21 cellular contexts compared by ENCODE assay signal in genomic region chr1:203362561-203363055, GRCh38. TPM values are rescaled to one million over a fixed set of nuclear protein-coding genes. Genes with fewer than 3 reads are reported as not detected.
DNase-seq lines count a peak whose midpoint lies in the region; ATAC-seq and TF ChIP-seq lines count a peak whose summit lies in the region.
"Had no signal": no experiment of that assay in that cellular context is flagged by ENCODE, and none has a peak within 500 bp of the region (broad histone marks: within the 10 kb centered on the region; RNA-seq: fewer than 3 reads in every experiment).

No MANE protein-coding gene starts in this region.

- peaks cover 7% of the 10 kb centered on the region for H3K36me3 Mint-ChIP-seq in glutamatergic neuron (ENCODE audit: unreplicated experiment)
- H3K36me3 Mint-ChIP-seq in effector memory CD8-positive, alpha-beta T cell (ENCODE audit: insufficient read depth): no peaks in the 10 kb centered on the region
- H3K36me3 Mint-ChIP-seq: mesothelial cell of epicardium; natural killer cell treated with Interleukin-12 subunit alpha and Interleukin-12 subunit beta and Interleukin-15 and Interleukin-18, amount 100 ng/mL, for 72 hours had no signal

- peaks cover 14% of the 10 kb centered on the region for H3K27me3 Mint-ChIP-seq in glutamatergic neuron (ENCODE audit: unreplicated experiment)
- peaks cover 57 to 79% of the 10 kb centered on the region in 2 donors for H3K27me3 Mint-ChIP-seq in effector memory CD8-positive, alpha-beta T cell

- H3K27ac Mint-ChIP-seq in glutamatergic neuron (ENCODE audit: unreplicated experiment): peak overlapping the region; percentile 95
- H3K27ac Mint-ChIP-seq in effector memory CD8-positive, alpha-beta T cell: no peak overlapping the region
- H3K27ac Mint-ChIP-seq: mesothelial cell of epicardium; natural killer cell treated with Interleukin-12 subunit alpha and Interleukin-12 subunit beta and Interleukin-15 and Interleukin-18, amount 100 ng/mL, for 72 hours; progenitor cell of endocrine pancreas had no signal

- DNase-seq in NCI-H82 (lab: John Stamatoyannopoulos, UW): peak; percentile 36
- DNase-seq in NCI-H82 treated with DMSO at 0.1 percent for 48 hours (lab: John Stamatoyannopoulos, UW; ENCODE audit: unreplicated experiment): no peak
- DNase-seq in NCI-H345 (lab: John Stamatoyannopoulos, UW): peak; percentile 55
- DNase-seq in glutamatergic neuron: peak; percentile 38
- no peak for DNase-seq in activated naive CD4-positive, alpha-beta T cell treated with Interleukin-2 at 50 U/mL for 16 hours
- no peak for DNase-seq in cerebellum (ENCODE audit: low spot score)
- no peak for DNase-seq in AG08396 (ENCODE audit: low spot score)
- no peak for DNase-seq in effector memory CD8-positive, alpha-beta T cell
- DNase-seq: activated CD4-positive, alpha-beta T cell treated with anti-CD3 and anti-CD28 coated beads, Interleukin-2, amount 50 U/mL, for 1 hour; activated CD8-positive, alpha-beta memory T cell treated with anti-CD3 and anti-CD28 coated beads, Interleukin-2, amount 50 U/mL, for 4 hours; activated effector memory CD4-positive, alpha-beta T cell treated with anti-CD3 and anti-CD28 coated beads, Interleukin-2, amount 50 U/mL, for 16 hours; erythroblast; left colon; NCI-H2081 treated with DMSO at 0.1 percent for 48 hours; stimulated activated CD4-positive, alpha-beta T cell treated with anti-CD3 and anti-CD28 coated beads, Interleukin-2, amount 100 ng/mL, for 24 hours; stimulated activated naive CD8-positive, alpha-beta T cell treated with anti-CD3 and anti-CD28 coated beads, Interleukin-15, Interleukin-2, amounts not matched to agents 100 U/mL and 50 U/mL, for 24 hours; SW 1271; upper lobe of left lung had no signal

- TF ChIP-seq CTCF in glutamatergic neuron (IDR thresholded peaks at IDR 0.05; ENCODE audit: partially characterized antibody, unreplicated experiment): no peak

- H3K4me1 Mint-ChIP-seq in glutamatergic neuron (ENCODE audit: low read depth, unreplicated experiment): peaks cover 36% of the 10 kb centered on the region
- peaks cover 0 to 4% of the 10 kb centered on the region in 2 donors for H3K4me1 Mint-ChIP-seq in effector memory CD8-positive, alpha-beta T cell (ENCODE audit: low read depth in 2 of 2)

- no peak for ATAC-seq in effector memory CD8-positive, alpha-beta T cell (replicated peaks)
- ATAC-seq: natural killer cell treated with Interleukin-12 subunit alpha and Interleukin-12 subunit beta and Interleukin-15 and Interleukin-18, amount 100 ng/mL, for 72 hours had no signal

- peaks cover 5% of the 10 kb centered on the region for H3K9me3 Mint-ChIP-seq in glutamatergic neuron (ENCODE audit: unreplicated experiment)
- H3K9me3 Mint-ChIP-seq in effector memory CD8-positive, alpha-beta T cell: no peaks in the 10 kb centered on the region
- H3K9me3 Mint-ChIP-seq: mesothelial cell of epicardium; natural killer cell treated with Interleukin-12 subunit alpha and Interleukin-12 subunit beta and Interleukin-15 and Interleukin-18, amount 100 ng/mL, for 72 hours had no signal

- peak overlapping the region; percentile 57 for H3K4me3 Mint-ChIP-seq in glutamatergic neuron (ENCODE audit: unreplicated experiment)
- no peak overlapping the region for H3K4me3 Mint-ChIP-seq in effector memory CD8-positive, alpha-beta T cell
- H3K4me3 Mint-ChIP-seq: mesothelial cell of epicardium; natural killer cell treated with Interleukin-12 subunit alpha and Interleukin-12 subunit beta and Interleukin-15 and Interleukin-18, amount 100 ng/mL, for 72 hours had no signal

RNA-seq across cellular contexts. Expression of gene FMOD, which starts 11.7 kb away (rescaled TPM):
- total RNA-seq in glutamatergic neuron (ENCODE audit: unreplicated experiment) (not detected), cerebellum (1.6 TPM)
- total RNA-seq: natural killer cell treated with Interleukin-12 subunit alpha and Interleukin-12 subunit beta and Interleukin-15 and Interleukin-18, amount 100 ng/mL, for 72 hours had no signal

RNA-seq across cellular contexts. Expression of gene BTG2, which starts 57.3 kb away (rescaled TPM):
- total RNA-seq in glutamatergic neuron (ENCODE audit: unreplicated experiment): 88.6 TPM
- total RNA-seq in cerebellum: 17.4 TPM

Comparison
In these comparisons a context has a peak if more than half of its experiments do, and no peak if none do; other contexts are left out.
1. DNase-seq: peak in NCI-H82 (single experiment), NCI-H345 (single experiment) and glutamatergic neuron (single experiment); none in NCI-H82 treated with DMSO at 0.1 percent for 48 hours (single experiment), activated naive CD4-positive, alpha-beta T cell treated with Interleukin-2 at 50 U/mL for 16 hours (single experiment), cerebellum (single experiment), AG08396 (single experiment) and effector memory CD8-positive, alpha-beta T cell (0 of 3).